Comparison of ENCODE assay signal across 2 cellular contexts in the genomic region with DNA sequence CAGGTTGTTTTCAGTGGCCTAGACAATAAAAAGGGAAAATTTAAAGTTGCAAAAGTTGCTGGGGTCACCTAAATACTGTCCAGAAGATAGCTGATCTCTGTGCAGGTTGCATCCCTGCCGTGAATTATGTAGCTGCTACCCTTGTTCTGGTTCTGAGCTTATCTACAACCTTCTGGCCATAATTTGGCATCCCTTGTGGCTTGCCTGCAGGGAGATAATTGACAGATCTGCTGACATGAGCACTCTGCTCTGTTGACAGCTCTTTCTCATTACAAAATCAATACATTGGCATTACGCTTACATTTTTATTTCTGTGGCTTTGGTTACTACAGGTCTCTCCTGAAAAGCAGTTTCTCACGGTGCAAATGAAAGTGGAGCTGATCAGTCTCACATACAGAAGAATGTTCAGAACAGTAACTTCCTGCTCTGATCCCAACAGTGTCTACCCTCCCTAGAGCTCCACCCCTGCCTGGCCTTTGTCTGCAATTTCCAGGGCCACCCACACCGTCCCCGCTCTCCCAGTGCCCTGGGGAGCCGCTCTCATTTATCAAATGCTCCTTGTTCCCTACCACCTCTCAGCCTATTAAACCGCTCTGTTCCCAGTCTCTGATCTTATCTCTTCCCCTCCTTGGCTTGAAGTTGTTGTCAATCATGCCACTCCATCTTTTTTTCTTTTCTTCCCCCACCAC.
TF ChIP-seq lines count a peak whose summit lies in the region.

No MANE protein-coding gene starts in this region.

TF ChIP-seq in GM23338, 12 proteins besides CTCF, POLR2A, EP300 and RAD21 (continues in another document):
- TF ChIP-seq STAT1 (IDR thresholded peaks at IDR 0.05; ENCODE audit: unreplicated experiment) (no peak), EZH2 (IDR thresholded peaks at IDR 0.05; ENCODE audit: low read depth, unreplicated experiment) (no peak), EZH2phosphoT487 (IDR thresholded peaks at IDR 0.05; ENCODE audit: unreplicated experiment) (no peak), CREB1 (CRISPR knock-in tag; IDR thresholded peaks at IDR 0.05; ENCODE audit: low read depth) (no peak), NANOG (IDR thresholded peaks at IDR 0.05; ENCODE audit: borderline replicate concordance) (no peak), JUNB (IDR thresholded peaks at IDR 0.05; ENCODE audit: unreplicated experiment) (no peak), POLR2AphosphoS5 (IDR thresholded peaks at IDR 0.05; ENCODE audit: low read depth) (no peak)
- TF ChIP-seq, protein P1, sequence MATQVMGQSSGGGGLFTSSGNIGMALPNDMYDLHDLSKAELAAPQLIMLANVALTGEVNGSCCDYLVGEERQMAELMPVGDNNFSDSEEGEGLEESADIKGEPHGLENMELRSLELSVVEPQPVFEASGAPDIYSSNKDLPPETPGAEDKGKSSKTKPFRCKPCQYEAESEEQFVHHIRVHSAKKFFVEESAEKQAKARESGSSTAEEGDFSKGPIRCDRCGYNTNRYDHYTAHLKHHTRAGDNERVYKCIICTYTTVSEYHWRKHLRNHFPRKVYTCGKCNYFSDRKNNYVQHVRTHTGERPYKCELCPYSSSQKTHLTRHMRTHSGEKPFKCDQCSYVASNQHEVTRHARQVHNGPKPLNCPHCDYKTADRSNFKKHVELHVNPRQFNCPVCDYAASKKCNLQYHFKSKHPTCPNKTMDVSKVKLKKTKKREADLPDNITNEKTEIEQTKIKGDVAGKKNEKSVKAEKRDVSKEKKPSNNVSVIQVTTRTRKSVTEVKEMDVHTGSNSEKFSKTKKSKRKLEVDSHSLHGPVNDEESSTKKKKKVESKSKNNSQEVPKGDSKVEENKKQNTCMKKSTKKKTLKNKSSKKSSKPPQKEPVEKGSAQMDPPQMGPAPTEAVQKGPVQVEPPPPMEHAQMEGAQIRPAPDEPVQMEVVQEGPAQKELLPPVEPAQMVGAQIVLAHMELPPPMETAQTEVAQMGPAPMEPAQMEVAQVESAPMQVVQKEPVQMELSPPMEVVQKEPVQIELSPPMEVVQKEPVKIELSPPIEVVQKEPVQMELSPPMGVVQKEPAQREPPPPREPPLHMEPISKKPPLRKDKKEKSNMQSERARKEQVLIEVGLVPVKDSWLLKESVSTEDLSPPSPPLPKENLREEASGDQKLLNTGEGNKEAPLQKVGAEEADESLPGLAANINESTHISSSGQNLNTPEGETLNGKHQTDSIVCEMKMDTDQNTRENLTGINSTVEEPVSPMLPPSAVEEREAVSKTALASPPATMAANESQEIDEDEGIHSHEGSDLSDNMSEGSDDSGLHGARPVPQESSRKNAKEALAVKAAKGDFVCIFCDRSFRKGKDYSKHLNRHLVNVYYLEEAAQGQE (IDR thresholded peaks at IDR 0.05; ENCODE audit: unreplicated experiment) = no peak
- TF ChIP-seq, protein P2, sequence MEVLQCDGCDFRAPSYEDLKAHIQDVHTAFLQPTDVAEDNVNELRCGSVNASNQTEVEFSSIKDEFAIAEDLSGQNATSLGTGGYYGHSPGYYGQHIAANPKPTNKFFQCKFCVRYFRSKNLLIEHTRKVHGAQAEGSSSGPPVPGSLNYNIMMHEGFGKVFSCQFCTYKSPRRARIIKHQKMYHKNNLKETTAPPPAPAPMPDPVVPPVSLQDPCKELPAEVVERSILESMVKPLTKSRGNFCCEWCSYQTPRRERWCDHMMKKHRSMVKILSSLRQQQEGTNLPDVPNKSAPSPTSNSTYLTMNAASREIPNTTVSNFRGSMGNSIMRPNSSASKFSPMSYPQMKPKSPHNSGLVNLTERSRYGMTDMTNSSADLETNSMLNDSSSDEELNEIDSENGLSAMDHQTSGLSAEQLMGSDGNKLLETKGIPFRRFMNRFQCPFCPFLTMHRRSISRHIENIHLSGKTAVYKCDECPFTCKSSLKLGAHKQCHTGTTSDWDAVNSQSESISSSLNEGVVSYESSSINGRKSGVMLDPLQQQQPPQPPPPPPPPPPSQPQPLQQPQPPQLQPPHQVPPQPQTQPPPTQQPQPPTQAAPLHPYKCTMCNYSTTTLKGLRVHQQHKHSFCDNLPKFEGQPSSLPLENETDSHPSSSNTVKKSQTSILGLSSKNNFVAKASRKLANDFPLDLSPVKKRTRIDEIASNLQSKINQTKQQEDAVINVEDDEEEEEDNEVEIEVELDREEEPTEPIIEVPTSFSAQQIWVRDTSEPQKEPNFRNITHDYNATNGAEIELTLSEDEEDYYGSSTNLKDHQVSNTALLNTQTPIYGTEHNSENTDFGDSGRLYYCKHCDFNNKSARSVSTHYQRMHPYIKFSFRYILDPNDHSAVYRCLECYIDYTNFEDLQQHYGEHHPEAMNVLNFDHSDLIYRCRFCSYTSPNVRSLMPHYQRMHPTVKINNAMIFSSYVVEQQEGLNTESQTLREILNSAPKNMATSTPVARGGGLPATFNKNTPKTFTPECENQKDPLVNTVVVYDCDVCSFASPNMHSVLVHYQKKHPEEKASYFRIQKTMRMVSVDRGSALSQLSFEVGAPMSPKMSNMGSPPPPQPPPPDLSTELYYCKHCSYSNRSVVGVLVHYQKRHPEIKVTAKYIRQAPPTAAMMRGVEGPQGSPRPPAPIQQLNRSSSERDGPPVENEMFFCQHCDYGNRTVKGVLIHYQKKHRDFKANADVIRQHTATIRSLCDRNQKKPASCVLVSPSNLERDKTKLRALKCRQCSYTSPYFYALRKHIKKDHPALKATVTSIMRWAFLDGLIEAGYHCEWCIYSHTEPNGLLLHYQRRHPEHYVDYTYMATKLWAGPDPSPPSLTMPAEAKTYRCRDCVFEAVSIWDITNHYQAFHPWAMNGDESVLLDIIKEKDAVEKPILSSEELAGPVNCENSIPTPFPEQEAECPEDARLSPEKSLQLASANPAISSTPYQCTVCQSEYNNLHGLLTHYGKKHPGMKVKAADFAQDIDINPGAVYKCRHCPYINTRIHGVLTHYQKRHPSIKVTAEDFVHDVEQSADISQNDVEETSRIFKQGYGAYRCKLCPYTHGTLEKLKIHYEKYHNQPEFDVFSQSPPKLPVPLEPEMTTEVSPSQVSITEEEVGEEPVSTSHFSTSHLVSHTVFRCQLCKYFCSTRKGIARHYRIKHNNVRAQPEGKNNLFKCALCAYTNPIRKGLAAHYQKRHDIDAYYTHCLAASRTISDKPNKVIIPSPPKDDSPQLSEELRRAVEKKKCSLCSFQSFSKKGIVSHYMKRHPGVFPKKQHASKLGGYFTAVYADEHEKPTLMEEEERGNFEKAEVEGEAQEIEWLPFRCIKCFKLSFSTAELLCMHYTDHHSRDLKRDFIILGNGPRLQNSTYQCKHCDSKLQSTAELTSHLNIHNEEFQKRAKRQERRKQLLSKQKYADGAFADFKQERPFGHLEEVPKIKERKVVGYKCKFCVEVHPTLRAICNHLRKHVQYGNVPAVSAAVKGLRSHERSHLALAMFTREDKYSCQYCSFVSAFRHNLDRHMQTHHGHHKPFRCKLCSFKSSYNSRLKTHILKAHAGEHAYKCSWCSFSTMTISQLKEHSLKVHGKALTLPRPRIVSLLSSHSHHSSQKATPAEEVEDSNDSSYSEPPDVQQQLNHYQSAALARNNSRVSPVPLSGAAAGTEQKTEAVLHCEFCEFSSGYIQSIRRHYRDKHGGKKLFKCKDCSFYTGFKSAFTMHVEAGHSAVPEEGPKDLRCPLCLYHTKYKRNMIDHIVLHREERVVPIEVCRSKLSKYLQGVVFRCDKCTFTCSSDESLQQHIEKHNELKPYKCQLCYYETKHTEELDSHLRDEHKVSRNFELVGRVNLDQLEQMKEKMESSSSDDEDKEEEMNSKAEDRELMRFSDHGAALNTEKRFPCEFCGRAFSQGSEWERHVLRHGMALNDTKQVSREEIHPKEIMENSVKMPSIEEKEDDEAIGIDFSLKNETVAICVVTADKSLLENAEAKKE (CRISPR knock-in tag; IDR thresholded peaks at IDR 0.05) = no peak

TF ChIP-seq in SK-N-SH, 30 proteins besides CTCF, POLR2A, EP300 and RAD21 (continues in another document):
- TF ChIP-seq FOXM1 (IDR thresholded peaks at IDR 0.05; ENCODE audit: low read depth) (no peak), TCF12 (IDR thresholded peaks at IDR 0.05) (no peak), YY1 (IDR thresholded peaks at IDR 0.05; ENCODE audit: low read depth) (no peak), POLR2AphosphoS5 (IDR thresholded peaks at IDR 0.05; ENCODE audit: low read depth, low read length) (0 out of 2 replicates have a peak, but pooled peaks have one; percentile 5), MEF2A (IDR thresholded peaks at IDR 0.05; ENCODE audit: borderline replicate concordance, low read depth) (no peak), EZH2phosphoT487 (IDR thresholded peaks at IDR 0.05; ENCODE audit: borderline replicate concordance, low read depth) (no peak), CHD2 (IDR thresholded peaks at IDR 0.05; ENCODE audit: low read length, partially characterized antibody) (peak; percentile 38), RFX5 (IDR thresholded peaks at IDR 0.05; ENCODE audit: low read length) (no peak), NFIC (IDR thresholded peaks at IDR 0.05; ENCODE audit: borderline replicate concordance) (no peak), GABPA (IDR thresholded peaks at IDR 0.05; ENCODE audit: low read depth) (no peak), JUND (IDR thresholded peaks at IDR 0.05) (no peak), RCOR1 (IDR thresholded peaks at IDR 0.05; ENCODE audit: low read length) (no peak), FOXJ3 (CRISPR knock-in tag; IDR thresholded peaks at IDR 0.05) (peak; percentile 70; the same call in 1 of the 2 replicates), FOSL2 (IDR thresholded peaks at IDR 0.05; ENCODE audit: borderline replicate concordance, low read depth) (no peak), SIN3A (IDR thresholded peaks at IDR 0.05; ENCODE audit: borderline replicate concordance, low read depth, low read length) (no peak), TAF1 (IDR thresholded peaks at IDR 0.05; ENCODE audit: borderline replicate concordance, low read depth, low read length) (no peak), GATA2 (CRISPR knock-in tag; IDR thresholded peaks at IDR 0.05) (peak; percentile 85; the same call in 1 of the 2 replicates), SMC3 (IDR thresholded peaks at IDR 0.05; ENCODE audit: low read depth, low read length) (no peak), MXI1 (IDR thresholded peaks at IDR 0.05; ENCODE audit: low read depth, low read length) (no peak; the same call in 1 of the 2 replicates), NRF1 (IDR thresholded peaks at IDR 0.05; ENCODE audit: low read depth, low read length) (no peak)
- TF ChIP-seq, protein P3, sequence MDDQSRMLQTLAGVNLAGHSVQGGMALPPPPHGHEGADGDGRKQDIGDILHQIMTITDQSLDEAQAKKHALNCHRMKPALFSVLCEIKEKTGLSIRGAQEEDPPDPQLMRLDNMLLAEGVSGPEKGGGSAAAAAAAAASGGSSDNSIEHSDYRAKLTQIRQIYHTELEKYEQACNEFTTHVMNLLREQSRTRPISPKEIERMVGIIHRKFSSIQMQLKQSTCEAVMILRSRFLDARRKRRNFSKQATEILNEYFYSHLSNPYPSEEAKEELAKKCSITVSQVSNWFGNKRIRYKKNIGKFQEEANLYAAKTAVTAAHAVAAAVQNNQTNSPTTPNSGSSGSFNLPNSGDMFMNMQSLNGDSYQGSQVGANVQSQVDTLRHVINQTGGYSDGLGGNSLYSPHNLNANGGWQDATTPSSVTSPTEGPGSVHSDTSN (IDR thresholded peaks at IDR 0.05) = no peak
- TF ChIP-seq, protein P4, sequence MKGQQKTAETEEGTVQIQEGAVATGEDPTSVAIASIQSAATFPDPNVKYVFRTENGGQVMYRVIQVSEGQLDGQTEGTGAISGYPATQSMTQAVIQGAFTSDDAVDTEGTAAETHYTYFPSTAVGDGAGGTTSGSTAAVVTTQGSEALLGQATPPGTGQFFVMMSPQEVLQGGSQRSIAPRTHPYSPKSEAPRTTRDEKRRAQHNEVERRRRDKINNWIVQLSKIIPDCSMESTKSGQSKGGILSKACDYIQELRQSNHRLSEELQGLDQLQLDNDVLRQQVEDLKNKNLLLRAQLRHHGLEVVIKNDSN (IDR thresholded peaks at IDR 0.05; ENCODE audit: borderline replicate concordance, low read depth) = no peak
- TF ChIP-seq, protein P1 (IDR thresholded peaks at IDR 0.05; ENCODE audit: low read depth, low read length) = no peak
- TF ChIP-seq, protein P5, sequence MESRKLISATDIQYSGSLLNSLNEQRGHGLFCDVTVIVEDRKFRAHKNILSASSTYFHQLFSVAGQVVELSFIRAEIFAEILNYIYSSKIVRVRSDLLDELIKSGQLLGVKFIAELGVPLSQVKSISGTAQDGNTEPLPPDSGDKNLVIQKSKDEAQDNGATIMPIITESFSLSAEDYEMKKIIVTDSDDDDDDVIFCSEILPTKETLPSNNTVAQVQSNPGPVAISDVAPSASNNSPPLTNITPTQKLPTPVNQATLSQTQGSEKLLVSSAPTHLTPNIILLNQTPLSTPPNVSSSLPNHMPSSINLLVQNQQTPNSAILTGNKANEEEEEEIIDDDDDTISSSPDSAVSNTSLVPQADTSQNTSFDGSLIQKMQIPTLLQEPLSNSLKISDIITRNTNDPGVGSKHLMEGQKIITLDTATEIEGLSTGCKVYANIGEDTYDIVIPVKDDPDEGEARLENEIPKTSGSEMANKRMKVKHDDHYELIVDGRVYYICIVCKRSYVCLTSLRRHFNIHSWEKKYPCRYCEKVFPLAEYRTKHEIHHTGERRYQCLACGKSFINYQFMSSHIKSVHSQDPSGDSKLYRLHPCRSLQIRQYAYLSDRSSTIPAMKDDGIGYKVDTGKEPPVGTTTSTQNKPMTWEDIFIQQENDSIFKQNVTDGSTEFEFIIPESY (IDR thresholded peaks at IDR 0.05; ENCODE audit: borderline replicate concordance, low read depth) = no peak
- TF ChIP-seq, protein P6, sequence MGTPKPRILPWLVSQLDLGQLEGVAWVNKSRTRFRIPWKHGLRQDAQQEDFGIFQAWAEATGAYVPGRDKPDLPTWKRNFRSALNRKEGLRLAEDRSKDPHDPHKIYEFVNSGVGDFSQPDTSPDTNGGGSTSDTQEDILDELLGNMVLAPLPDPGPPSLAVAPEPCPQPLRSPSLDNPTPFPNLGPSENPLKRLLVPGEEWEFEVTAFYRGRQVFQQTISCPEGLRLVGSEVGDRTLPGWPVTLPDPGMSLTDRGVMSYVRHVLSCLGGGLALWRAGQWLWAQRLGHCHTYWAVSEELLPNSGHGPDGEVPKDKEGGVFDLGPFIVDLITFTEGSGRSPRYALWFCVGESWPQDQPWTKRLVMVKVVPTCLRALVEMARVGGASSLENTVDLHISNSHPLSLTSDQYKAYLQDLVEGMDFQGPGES (IDR thresholded peaks at IDR 0.05; ENCODE audit: low read depth, low read length) = no peak
